1 cellular context compared by ENCODE assay signal in the genomic region with DNA sequence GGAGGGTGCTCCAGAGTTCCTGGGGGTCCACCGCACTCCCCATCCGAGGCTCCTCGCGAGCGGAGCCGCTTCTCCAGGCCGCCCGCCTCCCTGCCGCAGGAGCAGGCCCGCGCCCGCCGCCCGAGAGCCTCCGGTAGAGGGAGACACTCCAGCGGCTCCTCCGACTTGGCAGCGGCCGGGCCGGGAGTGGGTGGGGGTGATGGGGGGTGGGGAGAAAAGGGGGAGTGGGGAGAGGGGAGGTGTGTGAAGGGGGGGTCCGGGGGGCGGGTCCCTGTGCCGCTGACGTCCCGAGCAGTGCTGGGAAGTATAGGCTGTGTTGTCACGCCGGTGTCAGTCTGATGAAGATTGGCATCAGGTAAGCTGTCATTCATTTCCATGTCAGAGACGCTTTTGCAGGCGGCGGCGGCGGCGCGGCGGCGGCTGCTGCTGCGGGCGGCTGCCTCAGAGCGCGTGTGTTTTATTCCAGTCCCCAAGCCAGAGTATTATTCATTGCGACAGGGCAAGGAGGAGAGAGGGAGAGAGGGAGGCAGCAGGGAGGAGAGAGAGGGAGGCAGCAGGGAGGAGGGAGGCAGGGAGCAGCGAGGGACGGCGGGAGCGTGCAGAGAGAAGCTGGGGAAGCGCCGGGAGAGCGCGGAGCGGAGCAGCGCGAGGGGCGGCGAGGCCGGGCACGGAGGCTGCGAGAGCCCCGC.
TF ChIP-seq lines count a peak whose summit lies in the region.

A gene with protein sequence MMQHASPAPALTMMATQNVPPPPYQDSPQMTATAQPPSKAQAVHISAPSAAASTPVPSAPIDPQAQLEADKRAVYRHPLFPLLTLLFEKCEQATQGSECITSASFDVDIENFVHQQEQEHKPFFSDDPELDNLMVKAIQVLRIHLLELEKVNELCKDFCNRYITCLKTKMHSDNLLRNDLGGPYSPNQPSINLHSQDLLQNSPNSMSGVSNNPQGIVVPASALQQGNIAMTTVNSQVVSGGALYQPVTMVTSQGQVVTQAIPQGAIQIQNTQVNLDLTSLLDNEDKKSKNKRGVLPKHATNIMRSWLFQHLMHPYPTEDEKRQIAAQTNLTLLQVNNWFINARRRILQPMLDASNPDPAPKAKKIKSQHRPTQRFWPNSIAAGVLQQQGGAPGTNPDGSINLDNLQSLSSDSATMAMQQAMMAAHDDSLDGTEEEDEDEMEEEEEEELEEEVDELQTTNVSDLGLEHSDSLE (plus strand): TSS at position 330 of the 689 bp plus-strand sequence. CDS start 186,555 bp downstream, outside the sequence.

TF ChIP-seq in HCT116, 20 proteins besides CTCF, POLR2A, EP300 and RAD21 (continued from another document):
- TF ChIP-seq REST (IDR thresholded peaks at IDR 0.05; ENCODE audit: low read depth) (no peak), EZH2 (IDR thresholded peaks at IDR 0.05) (no peak), EZH2phosphoT487 (IDR thresholded peaks at IDR 0.05; ENCODE audit: borderline replicate concordance) (no peak), SIN3A (IDR thresholded peaks at IDR 0.05; ENCODE audit: low read depth) (no peak), YY1 (IDR thresholded peaks at IDR 0.05; ENCODE audit: extremely low read depth, insufficient replicate concordance, low read depth, low read length) (no peak), SRF (IDR thresholded peaks at IDR 0.05; ENCODE audit: low read depth) (no peak), JUND (IDR thresholded peaks at IDR 0.05) (no peak), ELF1 (IDR thresholded peaks at IDR 0.05; ENCODE audit: borderline replicate concordance, low read depth) (no peak)
